In the genomic region with DNA sequence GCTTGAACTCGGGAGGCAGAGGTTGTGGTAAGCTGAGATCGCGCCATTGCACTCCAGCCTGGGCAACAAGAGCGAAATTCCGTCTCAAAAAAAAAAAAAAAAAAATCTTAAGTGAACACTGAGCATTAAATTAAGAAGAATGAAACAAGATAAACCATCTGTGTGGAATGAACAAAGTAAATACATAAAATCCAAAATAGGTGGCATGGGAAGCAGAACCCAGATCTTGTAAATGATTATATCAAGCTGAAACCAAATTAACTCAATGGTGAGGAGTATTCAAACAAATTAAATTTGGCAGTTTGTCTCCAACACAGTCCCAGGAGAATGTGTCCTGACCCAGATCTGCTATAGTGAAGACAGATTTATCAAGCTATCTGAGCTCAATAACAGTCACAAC, we compare ENCODE assay signal across 25 cellular contexts.
"Had no signal": no experiment of that assay in that cellular context is flagged by ENCODE, and none has a peak within 500 bp of the region (broad histone marks: within the 10 kb centered on the region; RNA-seq: fewer than 3 reads in every experiment).

No MANE protein-coding gene starts in this region.

- H3K9me3 ChIP-seq: gastrocnemius medialis, left lung, mucosa of descending colon, ovary, psoas muscle, sigmoid colon, suprapubic skin, vagina had no signal

- H3K27me3 ChIP-seq: gastrocnemius medialis, heart left ventricle, hepatocyte, left lung, ovary, sigmoid colon, suprapubic skin, vagina had no signal

- H3K4me3 ChIP-seq: gastrocnemius medialis, heart left ventricle, hepatocyte, left lung, mucosa of descending colon, ovary, psoas muscle, sigmoid colon, suprapubic skin, vagina had no signal

- DNase-seq: cortex of kidney; foreskin fibroblast; gastrocnemius medialis; heart left ventricle; left cardiac atrium; left lung; mesenchymal stem cell; mucosa of descending colon; naive B cell; nephron progenitor cell; nucleus accumbens; ovary; posterior cingulate gyrus; psoas muscle; right cardiac atrium; sigmoid colon; stimulated activated CD4-positive, alpha-beta T cell treated with anti-CD3 and anti-CD28 coated beads, Interleukin-2, amount 100 ng/mL, for 24 hours; stimulated activated CD4-positive, alpha-beta T cell treated with anti-CD3 and anti-CD28 coated beads, Interleukin-4, amount 100 ng/mL, for 24 hours; stimulated activated naive CD8-positive, alpha-beta T cell treated with anti-CD3 and anti-CD28 coated beads, Interleukin-15, Interleukin-2, amounts not matched to agents 100 U/mL and 50 U/mL, for 24 hours; trophoblast cell had no signal

- H3K4me1 Mint-ChIP-seq: mesothelial cell of epicardium, nephron progenitor cell had no signal

- H3K27ac Mint-ChIP-seq: mesothelial cell of epicardium; nephron progenitor cell; stimulated activated memory B cell treated with anti-CD40 and anti-IgM and Interleukin-4, amounts not matched to agents 10 μg/mL and 1 μg/mL and 100 μg/mL, for 72 hours had no signal

- H3K4me3 Mint-ChIP-seq: mesothelial cell of epicardium; nephron progenitor cell; stimulated activated memory B cell treated with anti-CD40 and anti-IgM and Interleukin-4, amounts not matched to agents 10 μg/mL and 1 μg/mL and 100 μg/mL, for 72 hours had no signal

- H3K9me3 Mint-ChIP-seq: stimulated activated memory B cell treated with anti-CD40 and anti-IgM and Interleukin-4, amounts not matched to agents 10 μg/mL and 1 μg/mL and 100 μg/mL, for 72 hours had no signal

- H3K27me3 Mint-ChIP-seq: naive B cell; stimulated activated memory B cell treated with anti-CD40 and anti-IgM and Interleukin-4, amounts not matched to agents 10 μg/mL and 1 μg/mL and 100 μg/mL, for 72 hours had no signal

- H3K27ac ChIP-seq: gastrocnemius medialis, heart left ventricle, hepatocyte, left lung, ovary, psoas muscle, sigmoid colon, suprapubic skin, vagina had no signal

- H3K36me3 ChIP-seq: gastrocnemius medialis, left lung, ovary, sigmoid colon, suprapubic skin, vagina had no signal
